ENCODE assay signal across 1 cellular context in the genomic region with DNA sequence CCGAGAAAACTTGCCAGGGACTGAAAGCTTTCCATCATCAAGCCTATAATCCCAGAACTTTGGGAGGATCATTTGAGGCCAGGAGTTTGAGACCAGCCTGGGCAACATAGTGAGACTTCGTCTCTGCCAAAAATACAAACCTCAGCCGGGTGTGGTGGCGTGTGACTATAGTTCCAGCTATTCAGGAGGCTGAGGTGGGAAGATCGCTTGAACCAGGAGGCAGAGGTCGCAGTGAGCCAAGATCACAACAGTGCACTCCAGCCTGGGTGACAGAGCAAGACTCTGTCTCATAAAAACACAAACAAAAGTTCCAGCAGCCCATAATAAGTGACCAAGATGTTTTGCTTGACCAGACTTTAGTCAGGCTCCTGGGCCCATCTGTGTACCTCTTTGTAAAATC.
TF ChIP-seq lines count a peak whose summit lies in the region.

No MANE protein-coding gene starts in this region.

TF ChIP-seq in IMR-90, 13 proteins besides CTCF, POLR2A, EP300 and RAD21 (continued from another document):
- TF ChIP-seq, protein P1, sequence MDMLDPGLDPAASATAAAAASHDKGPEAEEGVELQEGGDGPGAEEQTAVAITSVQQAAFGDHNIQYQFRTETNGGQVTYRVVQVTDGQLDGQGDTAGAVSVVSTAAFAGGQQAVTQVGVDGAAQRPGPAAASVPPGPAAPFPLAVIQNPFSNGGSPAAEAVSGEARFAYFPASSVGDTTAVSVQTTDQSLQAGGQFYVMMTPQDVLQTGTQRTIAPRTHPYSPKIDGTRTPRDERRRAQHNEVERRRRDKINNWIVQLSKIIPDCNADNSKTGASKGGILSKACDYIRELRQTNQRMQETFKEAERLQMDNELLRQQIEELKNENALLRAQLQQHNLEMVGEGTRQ (IDR thresholded peaks at IDR 0.05; ENCODE audit: low read depth, low read length): no peak
- TF ChIP-seq SMC3 (IDR thresholded peaks at IDR 0.05; ENCODE audit: low read depth, low read length) (no peak), NFE2L2 (IDR thresholded peaks at IDR 0.05; ENCODE audit: low read depth, low read length) (no peak), MAFK (IDR thresholded peaks at IDR 0.05; ENCODE audit: low read depth, low read length) (no peak), RFX5 (IDR thresholded peaks at IDR 0.05; ENCODE audit: low read depth, low read length) (no peak), CHD1 (IDR thresholded peaks at IDR 0.05; ENCODE audit: low read depth, low read length) (no peak), CEBPB (IDR thresholded peaks at IDR 0.05; ENCODE audit: low read depth, low read length) (no peak), MAZ (IDR thresholded peaks at IDR 0.05; ENCODE audit: borderline replicate concordance, low read depth, low read length) (no peak), BHLHE40 (IDR thresholded peaks at IDR 0.05; ENCODE audit: low read depth, low read length) (no peak)
